10 cellular contexts compared by ENCODE assay signal in genomic region chr19:40875526-40875951, GRCh38. TPM values are rescaled to one million over a fixed set of nuclear protein-coding genes. Genes with fewer than 3 reads are reported as not detected.
DNase-seq lines count a peak whose midpoint lies in the region; ATAC-seq and TF ChIP-seq lines count a peak whose summit lies in the region.
"Not testable (repeated sequence)": the region's sequence is repeated elsewhere in the genome, so short reads cannot be mapped to it uniquely, and the experiment has no call there.
"Had no signal": no experiment of that assay in that cellular context is flagged by ENCODE, and none has a peak within 500 bp of the region (broad histone marks: within the 10 kb centered on the region; RNA-seq: fewer than 3 reads in every experiment).

No MANE protein-coding gene starts in this region.

- not testable (repeated sequence) for H3K36me3 Mint-ChIP-seq in CD14-positive monocyte; activated CD8-positive, alpha-beta T cell treated with anti-CD3 and anti-CD28 coated beads for 36 hours (ENCODE audit: low read depth); activated naive CD8-positive, alpha-beta T cell

- not testable (repeated sequence) for H3K9me3 Mint-ChIP-seq in CD14-positive monocyte; activated CD8-positive, alpha-beta T cell treated with anti-CD3 and anti-CD28 coated beads for 36 hours; activated naive CD8-positive, alpha-beta T cell (ENCODE audit: low read depth)

- intact Hi-C loops in CD14-positive monocyte (cut with micrococcal nuclease); activated CD8-positive, alpha-beta T cell treated with anti-CD3 and anti-CD28 coated beads for 36 hours (cut with micrococcal nuclease); heart right ventricle (cut with DNase I); ovary (cut with DNase I): not testable (repeated sequence)

- peaks cover 0 to 20% (median 4%) of the 10 kb centered on the region in 7 donors for H3K27me3 ChIP-seq in heart right ventricle
- not testable (repeated sequence) for H3K27me3 ChIP-seq in ovary

- H3K27me3 Mint-ChIP-seq in CD14-positive monocyte (ENCODE audit: low read depth in 3 of 3), result peaks cover 22 to 28% (median 25%) of the 10 kb centered on the region in 3 donors
- peaks cover 35% of the 10 kb centered on the region for H3K27me3 Mint-ChIP-seq in activated CD8-positive, alpha-beta T cell treated with anti-CD3 and anti-CD28 coated beads for 36 hours
- peaks cover 14% of the 10 kb centered on the region for H3K27me3 Mint-ChIP-seq in activated naive CD8-positive, alpha-beta T cell

- H3K4me3 ChIP-seq in heart right ventricle, ovary: not testable (repeated sequence)

- TF ChIP-seq CTCF in CD14-positive monocyte (IDR thresholded peaks at IDR 0.05); activated CD8-positive, alpha-beta T cell treated with anti-CD3 and anti-CD28 coated beads for 36 hours (IDR thresholded peaks at IDR 0.05); heart right ventricle (IDR thresholded peaks at IDR 0.05); ovary (IDR thresholded peaks at IDR 0.05): not testable (repeated sequence)

- POLR2A ChIA-PET in HEK293T (lab: Yijun Ruan, JAX), result not testable (repeated sequence)
- POLR2A ChIA-PET in activated CD8-positive, alpha-beta T cell treated with anti-CD3 and anti-CD28 coated beads for 36 hours (lab: Charles Lee), result interaction anchor here (0.6 kb wide), 1 partner anchor 542 kb away, joined by 3 read pairs; no protein-coding TSS in a partner anchor

- not testable (repeated sequence) for TF ChIP-seq POLR2A in ovary (IDR thresholded peaks at IDR 0.05)

- H3K4me1 ChIP-seq in heart right ventricle; ovary (ENCODE audit: insufficient read depth): not testable (repeated sequence)

- not testable (repeated sequence) for TF ChIP-seq EP300 in ovary (IDR thresholded peaks at IDR 0.05)

- DNase-seq in CD14-positive monocyte (ENCODE audit: low spot score), result peak; percentile 73
- DNase-seq in HEK293T (ENCODE audit: extremely low spot score), result peak; percentile 40
- peak; percentile 59 for DNase-seq in SIG-M5 treated with dmso at 0.1 percent for 504 hours (lab: John Stamatoyannopoulos, UW; ENCODE audit: unreplicated experiment)
- DNase-seq in activated CD8-positive, alpha-beta T cell treated with anti-CD3 and anti-CD28 coated beads for 36 hours, result peak; percentile 100
- DNase-seq in heart right ventricle, result peak; percentile 30 to 75
- peak; percentile 56 to 81 (median 78) for DNase-seq in ovary
- DNase-seq in stimulated activated CD8-positive, alpha-beta memory T cell treated with anti-CD3 and anti-CD28 coated beads, Interleukin-2, amount 100 ng/mL, for 1 hour (ENCODE audit: low read depth in 2 of 2), result peak; percentile 56 to 68

- peak; percentile 100 for ATAC-seq in activated CD8-positive, alpha-beta T cell treated with anti-CD3 and anti-CD28 coated beads for 36 hours
- ATAC-seq in heart right ventricle, result peak in 4 of 8 donors; percentile 26 to 82 (median 44)

- H3K9me3 ChIP-seq in heart right ventricle, ovary: not testable (repeated sequence)

- not testable (repeated sequence) for H3K36me3 ChIP-seq in heart right ventricle, ovary

- CTCF ChIA-PET in HEK293T (lab: Yijun Ruan, JAX), result not testable (repeated sequence)
- CTCF ChIA-PET in activated CD8-positive, alpha-beta T cell treated with anti-CD3 and anti-CD28 coated beads for 36 hours (lab: Charles Lee), result interaction anchor here (1.1 kb wide), 1 partner anchor 56 kb away, joined by 3 read pairs; no protein-coding TSS in a partner anchor

- WGBS in heart right ventricle, 2 donors, result 2 to 13% methylated on average over 17 to 20 of the region's 23 CpGs
- 11 to 17% (median 13%) methylated on average over 17 to 22 of the region's 23 CpGs for WGBS in ovary, 3 donors

- H3K4me1 Mint-ChIP-seq in CD14-positive monocyte, result peaks cover 20% of the 10 kb centered on the region
- H3K4me1 Mint-ChIP-seq in activated CD8-positive, alpha-beta T cell treated with anti-CD3 and anti-CD28 coated beads for 36 hours (ENCODE audit: low read depth), result peaks cover 14% of the 10 kb centered on the region
- H3K4me1 Mint-ChIP-seq in activated naive CD8-positive, alpha-beta T cell (ENCODE audit: low read depth), result not testable (repeated sequence)

- H3K27ac Mint-ChIP-seq in CD14-positive monocyte, result peak overlapping the region in 6 of 7 donors; percentile 60 to 79 (median 68)
- peak overlapping the region; percentile 60 for H3K27ac Mint-ChIP-seq in activated CD8-positive, alpha-beta T cell treated with anti-CD3 and anti-CD28 coated beads for 36 hours
- peak overlapping the region; percentile 34 for H3K27ac Mint-ChIP-seq in activated naive CD8-positive, alpha-beta T cell

- peak overlapping the region in 1 of 10 donors; percentile 47 for H3K27ac ChIP-seq in heart right ventricle
- H3K27ac ChIP-seq in ovary, result not testable (repeated sequence)

- peak overlapping the region; percentile 72 to 89 for H3K4me3 Mint-ChIP-seq in CD14-positive monocyte
- H3K4me3 Mint-ChIP-seq in activated CD8-positive, alpha-beta T cell treated with anti-CD3 and anti-CD28 coated beads for 36 hours, result peak overlapping the region; percentile 62
- H3K4me3 Mint-ChIP-seq in activated naive CD8-positive, alpha-beta T cell, result peak overlapping the region; percentile 75

TF ChIP-seq in HEK293T, 16 proteins besides CTCF, POLR2A, EP300 and RAD21:
- TF ChIP-seq L3MBTL2 (conservative IDR thresholded peaks at IDR 0.05), result peak; percentile 77; the same call in 1 of the 2 replicates

RNA-seq across cellular contexts. Expression of gene CYP2A7, which starts 6.5 kb away (rescaled TPM):
- polyA plus RNA-seq in CD14-positive monocyte (not detected), heart right ventricle (not detected), ovary (under 1 TPM; 0.37 to 0.67 TPM)
- total RNA-seq in activated CD8-positive, alpha-beta T cell treated with anti-CD3 and anti-CD28 coated beads for 36 hours, result not detected
- total RNA-seq in heart right ventricle (not detected), ovary (1 to 10 TPM in 1 of 7 donors, under 1 TPM in 3, not detected in 3; 0.45 to 1.6 (median 0.69) TPM)
- polyA plus RNA-seq: AG04450 had no signal

RNA-seq across cellular contexts. Expression of gene CYP2A6, which starts 25.3 kb away (rescaled TPM):
- not detected for polyA plus RNA-seq in CD14-positive monocyte
- under 1 TPM in 1 of 2 experiments, not detected in 1; 0.41 TPM for total RNA-seq in activated CD8-positive, alpha-beta T cell treated with anti-CD3 and anti-CD28 coated beads for 36 hours
- not detected for total RNA-seq in heart right ventricle
- polyA plus RNA-seq in heart right ventricle, result not detected
- total RNA-seq in ovary, result 1 to 10 TPM in 4 of 7 donors, under 1 TPM in 3; 0.25 to 2.7 (median 1.2) TPM
- polyA plus RNA-seq in ovary, result 1 to 10 TPM; 1.2 to 3.4 TPM
- polyA plus RNA-seq: AG04450, esophagus had no signal

Comparison
In these comparisons a context has a peak if more than half of its experiments do, and no peak if none do; other contexts are left out.
1. DNase-seq: peak in every context shown above with its lines; median percentile 100 in activated CD8-positive, alpha-beta T cell treated with anti-CD3 and anti-CD28 coated beads for 36 hours; 78 in ovary; 73 in CD14-positive monocyte; 62 in stimulated activated CD8-positive, alpha-beta memory T cell treated with anti-CD3 and anti-CD28 coated beads, Interleukin-2, amount 100 ng/mL, for 1 hour; 59 in SIG-M5 treated with dmso at 0.1 percent for 504 hours; 52 in heart right ventricle; 40 in HEK293T.